In genomic region chr2:24929230-24929629, GRCh38 we compare ENCODE assay signal across 15 cellular contexts.
"Had no signal": no experiment of that assay in that cellular context is flagged by ENCODE, and none has a peak within 500 bp of the region (broad histone marks: within the 10 kb centered on the region; RNA-seq: fewer than 3 reads in every experiment).

No MANE protein-coding gene starts in this region.

- H3K4me1 ChIP-seq: colonic mucosa, parathyroid adenoma, thyroid gland had no signal

- DNase-seq: activated CD4-positive, alpha-beta T cell treated with anti-CD3 and anti-CD28 coated beads, Interleukin-2, amount 50 U/mL, for 1 hour; activated CD4-positive, CD25-positive, alpha-beta regulatory T cell; activated naive CD4-positive, alpha-beta T cell treated with anti-CD3 and anti-CD28 coated beads, Interleukin-2, amount 10 ng/mL, durations not matched to agents 7 days and 5 days; colonic mucosa; foreskin fibroblast; hippocampal formation; left ventricle myocardium superior; mesenchymal stem cell; naive thymus-derived CD8-positive, alpha-beta T cell; stimulated activated CD4-positive, alpha-beta T cell treated with anti-CD3 and anti-CD28 coated beads, Interleukin-12 subunit alpha, Interleukin-12 subunit beta, amount 100 ng/mL, for 4 hours; stimulated activated CD4-positive, alpha-beta T cell treated with anti-CD3 and anti-CD28 coated beads, Interleukin-2, amount 100 ng/mL, for 24 hours; thyroid gland had no signal

- H3K9me3 Mint-ChIP-seq: activated naive CD4-positive, alpha-beta T cell treated with anti-CD3 and anti-CD28 coated beads, Interleukin-2, amount 10 ng/mL, durations not matched to agents 7 days and 5 days; activated T-helper 17 cell treated with anti-CD3 and anti-CD28 coated beads, Interleukin-2, amount 50 U/mL, for 72 hours; naive thymus-derived CD8-positive, alpha-beta T cell had no signal

- H2AFZ ChIP-seq: parathyroid adenoma had no signal

- H3K4me1 Mint-ChIP-seq: activated T-helper 17 cell treated with anti-CD3 and anti-CD28 coated beads, Interleukin-2, amount 50 U/mL, for 72 hours had no signal

- H3K36me3 Mint-ChIP-seq: activated naive CD4-positive, alpha-beta T cell treated with anti-CD3 and anti-CD28 coated beads, Interleukin-2, amount 10 ng/mL, durations not matched to agents 7 days and 5 days; naive thymus-derived CD8-positive, alpha-beta T cell had no signal

- H3K27ac Mint-ChIP-seq: activated naive CD4-positive, alpha-beta T cell treated with anti-CD3 and anti-CD28 coated beads, Interleukin-2, amount 10 ng/mL, durations not matched to agents 7 days and 5 days; activated T-helper 17 cell treated with anti-CD3 and anti-CD28 coated beads, Interleukin-2, amount 50 U/mL, for 72 hours; naive thymus-derived CD8-positive, alpha-beta T cell had no signal

- H3K36me3 ChIP-seq: adrenal gland, colonic mucosa, thyroid gland had no signal

- H3K27me3 Mint-ChIP-seq: activated T-helper 17 cell treated with anti-CD3 and anti-CD28 coated beads, Interleukin-2, amount 50 U/mL, for 72 hours; naive thymus-derived CD8-positive, alpha-beta T cell had no signal

- H3K79me2 ChIP-seq: parathyroid adenoma had no signal

- H3K9me3 ChIP-seq: adrenal gland, colonic mucosa, thyroid gland had no signal

- H3K4me3 Mint-ChIP-seq: activated naive CD4-positive, alpha-beta T cell treated with anti-CD3 and anti-CD28 coated beads, Interleukin-2, amount 10 ng/mL, durations not matched to agents 7 days and 5 days; activated T-helper 17 cell treated with anti-CD3 and anti-CD28 coated beads, Interleukin-2, amount 50 U/mL, for 72 hours; naive thymus-derived CD8-positive, alpha-beta T cell had no signal

- H3K9ac ChIP-seq: parathyroid adenoma had no signal

- H3K27me3 ChIP-seq: adrenal gland, colonic mucosa, thyroid gland had no signal

- H3K27ac ChIP-seq: adrenal gland, colonic mucosa, parathyroid adenoma, thyroid gland had no signal

- H3K4me3 ChIP-seq: adrenal gland, colonic mucosa, thyroid gland had no signal
